In the genomic region with DNA sequence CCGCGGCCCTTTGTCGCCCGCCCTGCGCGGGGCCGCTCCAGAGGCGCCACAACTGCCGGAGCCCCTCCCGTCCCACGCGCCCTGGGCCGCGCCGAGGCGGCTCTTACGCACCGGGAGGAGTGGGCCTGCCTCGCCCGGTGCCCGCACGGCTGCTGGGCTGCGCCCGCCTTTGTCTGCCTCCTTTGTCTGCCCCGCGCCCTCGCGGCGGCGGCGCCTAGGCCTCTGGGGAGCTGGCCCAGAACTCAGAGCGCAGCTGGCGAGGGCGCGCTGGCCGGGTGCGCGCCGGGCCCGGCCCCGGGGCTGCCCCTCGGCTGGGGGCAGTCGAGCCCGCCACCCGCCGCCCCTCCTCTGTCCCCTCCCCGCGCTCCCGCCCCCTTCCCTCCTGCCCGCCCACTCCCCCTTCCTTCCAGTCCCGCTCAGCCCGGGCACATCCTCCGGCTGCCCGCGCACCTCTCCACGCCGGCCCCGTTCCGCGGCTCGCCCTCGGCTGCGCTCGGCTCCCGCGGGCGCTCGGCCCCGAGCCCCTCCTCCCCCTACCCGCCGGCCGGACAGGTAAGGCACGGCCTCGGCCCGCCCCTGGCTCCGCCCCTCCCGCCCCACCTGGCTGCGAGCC, we compare ENCODE assay signal across 8 cellular contexts. TPM values are rescaled to one million over a fixed set of nuclear protein-coding genes. Genes with fewer than 3 reads are reported as not detected.
DNase-seq lines count a peak whose midpoint lies in the region; ATAC-seq and TF ChIP-seq lines count a peak whose summit lies in the region.

A gene with protein sequence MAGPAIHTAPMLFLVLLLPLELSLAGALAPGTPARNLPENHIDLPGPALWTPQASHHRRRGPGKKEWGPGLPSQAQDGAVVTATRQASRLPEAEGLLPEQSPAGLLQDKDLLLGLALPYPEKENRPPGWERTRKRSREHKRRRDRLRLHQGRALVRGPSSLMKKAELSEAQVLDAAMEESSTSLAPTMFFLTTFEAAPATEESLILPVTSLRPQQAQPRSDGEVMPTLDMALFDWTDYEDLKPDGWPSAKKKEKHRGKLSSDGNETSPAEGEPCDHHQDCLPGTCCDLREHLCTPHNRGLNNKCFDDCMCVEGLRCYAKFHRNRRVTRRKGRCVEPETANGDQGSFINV (plus strand): TSS at position 409 of the 613 bp plus-strand sequence. CDS start 14,549 bp downstream, outside the sequence.

- H3K27ac Mint-ChIP-seq in Caco-2 (ENCODE audit: unreplicated experiment) (no peak within 1 kb of the TSS), brain (peak within 1 kb of the TSS; percentile 88 to 98 (median 97))
- peak within 1 kb of the TSS; percentile 65 to 75 for H3K27ac Mint-ChIP-seq in natural killer cell treated with Interleukin-12 subunit alpha and Interleukin-12 subunit beta and Interleukin-15 and Interleukin-18, amount 100 ng/mL, for 72 hours

- no peaks in the 10 kb centered on the region for H3K9me3 ChIP-seq in Caco-2

- peak; percentile 60 to 81 for ATAC-seq in natural killer cell treated with Interleukin-12 subunit alpha and Interleukin-12 subunit beta and Interleukin-15 and Interleukin-18, amount 100 ng/mL, for 72 hours
- ATAC-seq in HG02852 (IDR thresholded peaks at IDR 0.05; ENCODE audit: unreplicated experiment) (no peak), HG02870 (IDR thresholded peaks at IDR 0.05; ENCODE audit: unreplicated experiment) (no peak), HG03571 (IDR thresholded peaks at IDR 0.05; ENCODE audit: unreplicated experiment) (no peak)

- H3K36me3 Mint-ChIP-seq in Caco-2 (ENCODE audit: insufficient read depth, unreplicated experiment) = no peaks in the 10 kb centered on the region
- H3K36me3 Mint-ChIP-seq in brain = peaks cover 9% of the 10 kb centered on the region
- H3K36me3 Mint-ChIP-seq in natural killer cell treated with Interleukin-12 subunit alpha and Interleukin-12 subunit beta and Interleukin-15 and Interleukin-18, amount 100 ng/mL, for 72 hours = no peaks in the 10 kb centered on the region

- peaks cover 25% of the 10 kb centered on the region for H3K27me3 Mint-ChIP-seq in Caco-2 (ENCODE audit: insufficient read depth, unreplicated experiment)
- peaks cover 7% of the 10 kb centered on the region for H3K27me3 Mint-ChIP-seq in brain
- H3K27me3 Mint-ChIP-seq in natural killer cell treated with Interleukin-12 subunit alpha and Interleukin-12 subunit beta and Interleukin-15 and Interleukin-18, amount 100 ng/mL, for 72 hours = peaks cover 0 to 8% of the 10 kb centered on the region in 2 donors

- CTCF ChIA-PET in Caco-2 (lab: Charles Lee) = interaction anchor here (1.0 to 1.8 kb wide), 2 partner anchors 27 to 38 kb away, joined by 3 to 7 read pairs; partner anchors contain the start of gene FBXO6

- H3K36me3 ChIP-seq in Caco-2 (ENCODE audit: control insufficient read depth, insufficient read depth, low read length) = no peaks in the 10 kb centered on the region

- H3K4me1 ChIP-seq in Caco-2 = peaks cover 8% of the 10 kb centered on the region; the same call in 1 of the 2 replicates

- H3K4me3 Mint-ChIP-seq in Caco-2 (ENCODE audit: unreplicated experiment) (peak within 1 kb of the TSS; percentile 80), brain (peak within 1 kb of the TSS; percentile 85 to 96 (median 88))
- peak within 1 kb of the TSS; percentile 85 for H3K4me3 Mint-ChIP-seq in natural killer cell treated with Interleukin-12 subunit alpha and Interleukin-12 subunit beta and Interleukin-15 and Interleukin-18, amount 100 ng/mL, for 72 hours

- H3K9me3 Mint-ChIP-seq in Caco-2 (ENCODE audit: unreplicated experiment) (no peaks in the 10 kb centered on the region), brain (peaks cover 0 to 2% (median 0%) of the 10 kb centered on the region in 5 experiments)
- no peaks in the 10 kb centered on the region for H3K9me3 Mint-ChIP-seq in natural killer cell treated with Interleukin-12 subunit alpha and Interleukin-12 subunit beta and Interleukin-15 and Interleukin-18, amount 100 ng/mL, for 72 hours

- intact Hi-C loops in Caco-2 (cut with micrococcal nuclease; ENCODE audit: unreplicated experiment) = loop anchor here (2.0 kb wide), 1 partner anchor 27 kb away; the partner anchor contains the start of gene FBXO6

- POLR2A ChIA-PET in Caco-2 (lab: Charles Lee) = no interaction called here

- peak within 1 kb of the TSS; percentile 42 for H3K4me3 ChIP-seq in Caco-2 (ENCODE audit: low read depth, low read length)

- H3K4me1 Mint-ChIP-seq in Caco-2 (ENCODE audit: low read depth, unreplicated experiment) (peaks cover 13% of the 10 kb centered on the region), brain (peaks cover 54% of the 10 kb centered on the region)
- peaks cover 27 to 28% of the 10 kb centered on the region in 2 donors for H3K4me1 Mint-ChIP-seq in natural killer cell treated with Interleukin-12 subunit alpha and Interleukin-12 subunit beta and Interleukin-15 and Interleukin-18, amount 100 ng/mL, for 72 hours (ENCODE audit: low read depth in 2 of 2)

- TF ChIP-seq CTCF in Caco-2 (IDR thresholded peaks at IDR 0.05; ENCODE audit: insufficient read depth in 1 of 2, low read depth in 1 of 2, low read length in 1 of 2, severe bottlenecking in 1 of 2, unreplicated experiment in 1 of 2) (no peak), brain (conservative IDR thresholded peaks at IDR 0.05) (no peak)

- peak in 1 of 2 experiments; percentile 27 for DNase-seq in Caco-2
- peak; percentile 74 for DNase-seq in NCI-H146 (lab: John Stamatoyannopoulos, UW)
- DNase-seq in natural killer cell treated with Interleukin-12 subunit alpha and Interleukin-12 subunit beta and Interleukin-15 and Interleukin-18, amount 100 ng/mL, for 72 hours (ENCODE audit: low spot score) = peak; percentile 77
- no peak for DNase-seq in RKO (ENCODE audit: low spot score)

- no peaks in the 10 kb centered on the region; the same call in 1 of the 2 replicates for H3K27me3 ChIP-seq in Caco-2 (replicated peaks; ENCODE audit: control insufficient read depth, insufficient read depth, low read length)

- BruUV-seq in Caco-2 (replicated peaks; lab: Mats Ljungman, UMichigan) = no TSS peak

RNA-seq across cellular contexts. Expression of the gene that starts here (rescaled TPM):
- 0.05 TPM in 1 of 2 replicates, not detected in the other for total RNA-seq in Caco-2 (2022)
- polyA plus RNA-seq in brain (ENCODE audit: insufficient read depth, low read depth, low replicate concordance) = 15.1 TPM
- total RNA-seq in natural killer cell treated with Interleukin-12 subunit alpha and Interleukin-12 subunit beta and Interleukin-15 and Interleukin-18, amount 100 ng/mL, for 72 hours = 10 to 100 TPM; 29.3 to 41.5 TPM

Comparison
In these comparisons a context has a peak if more than half of its experiments do, and no peak if none do; other contexts are left out.
1. RNA of the gene that starts here (total RNA-seq): 29.3 to 41.5 TPM in natural killer cell treated with Interleukin-12 subunit alpha and Interleukin-12 subunit beta and Interleukin-15 and Interleukin-18, amount 100 ng/mL, for 72 hours; 0.05 TPM in Caco-2; every median in the first group is over 10 times any median in the second.
2. ATAC-seq: peak in natural killer cell treated with Interleukin-12 subunit alpha and Interleukin-12 subunit beta and Interleukin-15 and Interleukin-18, amount 100 ng/mL, for 72 hours (2 of 2); none in HG02852 (single experiment), HG02870 (single experiment) and HG03571 (single experiment).
3. Peak in every context shown above with its lines, with median percentiles within 50 percentile points of each other: H3K4me3 Mint-ChIP-seq.